22 cellular contexts compared by ENCODE assay signal in the genomic region with DNA sequence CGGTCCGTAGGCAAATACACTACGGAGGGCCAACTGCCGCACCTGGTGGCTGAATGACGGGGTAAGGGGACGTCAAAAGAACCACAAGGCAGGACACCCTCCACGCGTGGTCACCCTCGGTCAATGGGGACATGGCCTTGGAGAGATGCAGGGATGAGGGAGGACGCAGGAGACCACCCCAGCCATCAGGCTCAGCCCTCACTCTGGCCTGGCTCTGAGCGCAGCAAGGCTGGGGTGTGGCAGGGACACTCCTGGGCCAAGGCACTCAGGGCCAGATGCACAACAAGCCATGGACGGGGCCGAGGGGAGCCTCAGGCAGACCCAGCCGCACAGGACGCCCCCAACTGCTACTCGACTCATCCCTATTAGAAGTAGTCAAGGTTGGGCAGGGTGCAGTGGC. TPM values are rescaled to one million over a fixed set of nuclear protein-coding genes. Genes with fewer than 3 reads are reported as not detected.
DNase-seq lines count a peak whose midpoint lies in the region; ATAC-seq, FAIRE-seq and TF ChIP-seq lines count a peak whose summit lies in the region.
"Had no signal": no experiment of that assay in that cellular context is flagged by ENCODE, and none has a peak within 500 bp of the region (broad histone marks: within the 10 kb centered on the region; RNA-seq: fewer than 3 reads in every experiment).

No MANE protein-coding gene starts in this region.

- POLR2A ChIA-PET in IMR-90 (lab: Charles Lee; ENCODE audit: unreplicated experiment): no interaction called here
- POLR2A ChIA-PET in K562 (lab: Yijun Ruan, JAX): no interaction called here
- POLR2A ChIA-PET in HepG2 (lab: Yijun Ruan, JAX): no interaction called here

- no TSS peak for BruUV-seq in IMR-90 (replicated peaks; lab: Mats Ljungman, UMichigan)
- no TSS peak for BruUV-seq in K562 (replicated peaks; lab: Mats Ljungman, UMichigan)
- no TSS peak for BruUV-seq in HepG2 (replicated peaks; lab: Mats Ljungman, UMichigan)

- no peaks in the 10 kb centered on the region for H3K27me3 ChIP-seq in IMR-90 (ENCODE audit: control insufficient read depth, insufficient read depth, low read length)
- H3K27me3 ChIP-seq in K562 (ENCODE audit: control insufficient read depth in 2 of 2, insufficient read depth in 2 of 2, low read length in 2 of 2): no peaks in the 10 kb centered on the region
- no peaks in the 10 kb centered on the region for H3K27me3 ChIP-seq in neuronal stem cell (ENCODE audit: control insufficient read depth in 3 of 3, insufficient read depth in 3 of 3, low read depth in 1 of 3, low read length in 3 of 3)
- no peaks in the 10 kb centered on the region for H3K27me3 ChIP-seq in HepG2 (ENCODE audit: control insufficient read depth in 1 of 2, insufficient read depth in 2 of 2, low read length in 2 of 2)
- H3K27me3 ChIP-seq: BLaER1 treated with 17β-estradiol and CSF1 and Interleukin-3, amounts not matched to agents 10 nM and 100 nM had no signal

- H3K4ac ChIP-seq in IMR-90 (ENCODE audit: low read depth, low read length): no peak overlapping the region
- no peak overlapping the region for H3K4ac ChIP-seq in neuronal stem cell (ENCODE audit: low read length)

- in situ Hi-C loops in IMR-90 (cut with MboI; ENCODE audit: low sequenced_read_pairs) (no loop called here), K562 (cut with MboI) (no loop called here), HepG2 (cut with HindIII; ENCODE audit: extremely low pct_ligation_motif_present, low pct_unique_long_range_greater_than_20kb) (no loop called here)

- H2BK120ac ChIP-seq in IMR-90 (ENCODE audit: low read depth, low read length) (no peak overlapping the region), neuronal stem cell (ENCODE audit: low read depth, low read length) (no peak overlapping the region)

- H3K4me2 ChIP-seq in IMR-90 (ENCODE audit: low read depth, low read length) (no peak overlapping the region), K562 (ENCODE audit: insufficient read depth, low read length) (no peak overlapping the region), neuronal stem cell (ENCODE audit: insufficient read depth, low read length, poor library complexity, severe bottlenecking) (no peak overlapping the region), HepG2 (ENCODE audit: low read depth, low read length) (no peak overlapping the region)
- H3K4me2 ChIP-seq: A549; BLaER1 treated with 17β-estradiol and CSF1 and Interleukin-3, amounts not matched to agents 10 nM and 100 nM had no signal

- TF ChIP-seq POLR2A in IMR-90 (IDR thresholded peaks at IDR 0.05; ENCODE audit: low read depth, low read length) (no peak), K562 (conservative IDR thresholded peaks at IDR 0.05) (no peak), HepG2 (IDR thresholded peaks at IDR 0.05; ENCODE audit: insufficient read depth in 1 of 2, low read depth in 2 of 2, low read length in 2 of 2) (no peak)

- H3K4me3 ChIP-seq in IMR-90 (ENCODE audit: insufficient read depth, low read depth, low read length) (no peak overlapping the region), K562 (no peak overlapping the region), neuronal stem cell (ENCODE audit: low read length in 2 of 2) (peak overlapping the region in 1 of 2 donors; percentile 24), HepG2 (replicated peaks in 1 of 3; ENCODE audit: insufficient read depth in 1 of 3, low read depth in 2 of 3, low read length in 3 of 3) (no peak overlapping the region)
- H3K4me3 ChIP-seq: A549; BLaER1 treated with 17β-estradiol and CSF1 and Interleukin-3, amounts not matched to agents 10 nM and 100 nM had no signal

- H3K79me2 ChIP-seq in K562 (ENCODE audit: control insufficient read depth, insufficient read depth, low read length): no peaks in the 10 kb centered on the region
- H3K79me2 ChIP-seq in HepG2 (ENCODE audit: insufficient read depth, low read length): no peaks in the 10 kb centered on the region

- 98% methylated on average over 8 of the region's 16 CpGs; no CpG with 5 or more reads in 1 of the 2 experiments for WGBS in IMR-90 (ENCODE audit: extremely low coverage in 2 of 2, insufficient read length in 1 of 2), 2 experiments
- 97% methylated on average over 13 of the region's 16 CpGs for WGBS in K562 (ENCODE audit: insufficient coverage, low coverage, missing lambda C conversion rate)
- WGBS in neuronal stem cell (ENCODE audit: extremely low coverage in 2 of 2, insufficient read length in 2 of 2, insufficient replicate concordance in 1 of 2), 2 donors: no CpG with 5 or more reads among the region's 16 CpGs
- 99% methylated on average over 16 of the region's 16 CpGs for WGBS in HepG2 (ENCODE audit: low lambda C conversion rate)

- H4K20me1 ChIP-seq in IMR-90 (ENCODE audit: insufficient read depth, low read length) (peaks cover 10% of the 10 kb centered on the region), K562 (replicated peaks; ENCODE audit: control insufficient read depth, insufficient read depth, low read length) (no peaks in the 10 kb centered on the region; the same call in 1 of the 2 replicates), HepG2 (ENCODE audit: insufficient read depth, low read length) (no peaks in the 10 kb centered on the region)

- H3K9me1 ChIP-seq in IMR-90 (ENCODE audit: insufficient read depth, low read length) (no peaks in the 10 kb centered on the region), K562 (ENCODE audit: control insufficient read depth, insufficient read depth, low read length) (no peaks in the 10 kb centered on the region)

- intact Hi-C loops in Right ventricle myocardium inferior (cut with DNase I): no loop called here
- intact Hi-C loops in left ventricle myocardium superior (cut with micrococcal nuclease): no loop called here
- intact Hi-C loops in IMR-90 (cut with micrococcal nuclease): no loop called here
- intact Hi-C loops in K562 (cut with micrococcal nuclease): no loop called here
- intact Hi-C loops in HepG2 (cut with micrococcal nuclease; ENCODE audit: unreplicated experiment): no loop called here

- H3K14ac ChIP-seq in IMR-90 (replicated peaks; ENCODE audit: low read depth, low read length) (no peak overlapping the region), neuronal stem cell (ENCODE audit: low read length) (peak overlapping the region; percentile 82)

- H3K18ac ChIP-seq in IMR-90 (ENCODE audit: low read depth, low read length) (no peak overlapping the region), neuronal stem cell (ENCODE audit: low read length) (peak overlapping the region; percentile 57)

- H4K91ac ChIP-seq in IMR-90 (ENCODE audit: insufficient read depth, low read depth, low read length): no peak overlapping the region
- no peak overlapping the region for H4K91ac ChIP-seq in neuronal stem cell (ENCODE audit: low read depth, low read length, poor library complexity)

- no peak overlapping the region for H4K5ac ChIP-seq in IMR-90 (ENCODE audit: low read depth, low read length)

- H2BK5ac ChIP-seq in IMR-90 (ENCODE audit: low read depth, low read length, poor library complexity, severe bottlenecking): no peak overlapping the region
- peak overlapping the region; percentile 66 for H2BK5ac ChIP-seq in neuronal stem cell (ENCODE audit: low read length)

- CTCF ChIA-PET in IMR-90 (lab: Yijun Ruan, JAX): no interaction called here
- CTCF ChIA-PET in K562 (lab: Yijun Ruan, JAX; ENCODE audit: low intra/inter-chr PET ratio): no interaction called here
- CTCF ChIA-PET in HepG2 (lab: Yijun Ruan, JAX; ENCODE audit: low intra/inter-chr PET ratio, low total read pairs): no interaction called here

- H3K9ac ChIP-seq in IMR-90 (ENCODE audit: low read depth, low read length) (no peak overlapping the region), K562 (ENCODE audit: insufficient read depth in 1 of 2, low read depth in 2 of 2, low read length in 2 of 2) (peak overlapping the region in 1 of 2 experiments; percentile 45; a peak in 1 of 4 replicates), neuronal stem cell (ENCODE audit: low read depth, low read length, poor library complexity) (no peak overlapping the region), HepG2 (ENCODE audit: insufficient read depth, low read depth, low read length) (no peak overlapping the region)
- H3K9ac ChIP-seq: BLaER1 treated with 17β-estradiol and CSF1 and Interleukin-3, amounts not matched to agents 10 nM and 100 nM had no signal

- DNase-seq in Right ventricle myocardium inferior (ENCODE audit: missing footprints): peak; percentile 23
- DNase-seq in left ventricle myocardium superior: no peak
- no peak for DNase-seq in IMR-90
- DNase-seq in K562 (ENCODE audit: extremely low read depth in 1 of 4, low spot score in 3 of 4): no peak
- no peak for DNase-seq in neuronal stem cell (ENCODE audit: low spot score)
- DNase-seq in HepG2 (ENCODE audit: low spot score): no peak
- no peak for DNase-seq in NK-92 treated with Interleukin-12 subunit alpha and Interleukin-12 subunit beta, amount 100 ng/mL, for 24 hours (lab: John Stamatoyannopoulos, UW)
- DNase-seq: AML-193; Caco-2; Calu3; CD4-positive, alpha-beta T cell; DMS79 treated with DMSO at 0.1 percent for 48 hours; GF-D8 had no signal

- ATAC-seq in Right ventricle myocardium inferior (no peak), left ventricle myocardium superior (no peak), IMR-90 (ENCODE audit: low read depth) (no peak), K562 (no peak), HepG2 (no peak)
- ATAC-seq: A549; CD8-positive, alpha-beta T cell had no signal

- H3K9me3 ChIP-seq in IMR-90 (ENCODE audit: control insufficient read depth, insufficient read depth, low read length) (no peaks in the 10 kb centered on the region), K562 (replicated peaks; ENCODE audit: control insufficient read depth, insufficient read depth, low read depth, low read length) (no peaks in the 10 kb centered on the region), neuronal stem cell (replicated peaks in 1 of 2; ENCODE audit: control insufficient read depth in 2 of 2, insufficient read depth in 1 of 2, low read depth in 1 of 2, low read length in 2 of 2) (peaks cover 0 to 1% of the 10 kb centered on the region in 2 donors), HepG2 (ENCODE audit: low read length) (no peaks in the 10 kb centered on the region)
- H3K9me3 ChIP-seq: A549; BLaER1 treated with 17β-estradiol and CSF1 and Interleukin-3, amounts not matched to agents 10 nM and 100 nM; Caco-2 had no signal

- no peak overlapping the region for H3K56ac ChIP-seq in IMR-90 (ENCODE audit: extremely low read depth, insufficient read depth, low read length)

- H3K27ac ChIP-seq in IMR-90 (ENCODE audit: insufficient read depth, low read length) (no peak overlapping the region), K562 (ENCODE audit: extremely low read depth, low read depth, low read length) (no peak overlapping the region), neuronal stem cell (replicated peaks; ENCODE audit: low read length) (no peak overlapping the region), HepG2 (ENCODE audit: extremely low read length, insufficient read depth, low read length) (no peak overlapping the region)
- H3K27ac ChIP-seq: 22Rv1; A549; BLaER1 treated with 17β-estradiol and CSF1 and Interleukin-3, amounts not matched to agents 10 nM and 100 nM; C4-2B had no signal

- peak overlapping the region; percentile 55 for H2AK9ac ChIP-seq in IMR-90 (replicated peaks; ENCODE audit: low read depth, low read length, poor library complexity)

- no peak overlapping the region for H2BK20ac ChIP-seq in IMR-90 (ENCODE audit: low read depth, low read length)

- H3K79me1 ChIP-seq in IMR-90 (ENCODE audit: low read depth in 1 of 2, low read length in 2 of 2): peaks cover 11 to 39% of the 10 kb centered on the region in 2 experiments; a peak in 2 of 4 replicates
- H3K79me1 ChIP-seq in neuronal stem cell (ENCODE audit: low read depth, low read length): peaks cover 11% of the 10 kb centered on the region

- H3K23ac ChIP-seq in IMR-90 (ENCODE audit: low read depth, low read length) (no peak overlapping the region), neuronal stem cell (ENCODE audit: low read depth, low read length, poor library complexity) (peak overlapping the region; percentile 65)

- H2AK5ac ChIP-seq in IMR-90 (ENCODE audit: low read depth, low read length) (no peak overlapping the region), neuronal stem cell (ENCODE audit: low read depth, low read length) (peak overlapping the region; percentile 43)

- H3K36me3 ChIP-seq in IMR-90 (ENCODE audit: control insufficient read depth, insufficient read depth, low read length) (peaks cover 63% of the 10 kb centered on the region), K562 (ENCODE audit: control insufficient read depth, insufficient read depth, low read length) (peaks cover 72% of the 10 kb centered on the region; the same call in 1 of the 3 replicates), neuronal stem cell (replicated peaks in 1 of 2; ENCODE audit: control insufficient read depth in 2 of 2, insufficient read depth in 2 of 2, low read length in 2 of 2) (peaks cover 17 to 60% of the 10 kb centered on the region in 2 donors), HepG2 (replicated peaks in 1 of 2; ENCODE audit: control insufficient read depth in 1 of 2, insufficient read depth in 2 of 2, low read length in 2 of 2) (peaks cover 15 to 33% of the 10 kb centered on the region in 2 experiments; a peak in 4 of 5 replicates)

- H2BK12ac ChIP-seq in neuronal stem cell (ENCODE audit: low read length): peak overlapping the region; percentile 73

- FAIRE-seq in K562 (lab: Jason Lieb, UNC): no peak
- no peak for FAIRE-seq in HepG2 (lab: Jason Lieb, UNC)
- FAIRE-seq: A549, D721Med, G401.6, GM12892, GM18507 had no signal

- TF ChIP-seq EP300 in K562 (IDR thresholded peaks at IDR 0.05; ENCODE audit: low read length) (no peak), HepG2 (IDR thresholded peaks at IDR 0.05; ENCODE audit: low read depth in 2 of 2, low read length in 2 of 2) (no peak), HepG2 (CRISPR knock-in tag; IDR thresholded peaks at IDR 0.05; ENCODE audit: borderline replicate concordance) (no peak)

- H3K4me1 ChIP-seq in IMR-90 (ENCODE audit: control insufficient read depth, insufficient read depth, low read length): no peaks in the 10 kb centered on the region
- H3K4me1 ChIP-seq in K562 (replicated peaks in 1 of 2; ENCODE audit: control insufficient read depth in 2 of 2, insufficient read depth in 2 of 2, low read length in 2 of 2): peaks cover 0 to 36% of the 10 kb centered on the region in 2 experiments; a peak in 2 of 5 replicates
- H3K4me1 ChIP-seq in neuronal stem cell (ENCODE audit: control insufficient read depth in 2 of 2, insufficient read depth in 1 of 2, low read depth in 1 of 2, low read length in 2 of 2): peaks cover 0 to 1% of the 10 kb centered on the region in 2 donors
- no peaks in the 10 kb centered on the region for H3K4me1 ChIP-seq in HepG2 (ENCODE audit: insufficient read depth, low read length)
- H3K4me1 ChIP-seq: A549; BLaER1 treated with 17β-estradiol and CSF1 and Interleukin-3, amounts not matched to agents 10 nM and 100 nM; Caco-2 had no signal

- TF ChIP-seq RAD21 in IMR-90 (IDR thresholded peaks at IDR 0.05; ENCODE audit: low read length): no peak
- no peak for TF ChIP-seq RAD21 in K562 (CRISPR knock-in tag; conservative IDR thresholded peaks at IDR 0.05 in 1 of 2, IDR thresholded peaks at IDR 0.05 in 1 of 2)
- no peak for TF ChIP-seq RAD21 in HepG2 (CRISPR knock-in tag; IDR thresholded peaks at IDR 0.05)

- dilution Hi-C loops in IMR-90 (cut with HindIII; ENCODE audit: low sequenced_read_pairs, unreplicated experiment): no loop called here

- H4K8ac ChIP-seq in IMR-90 (ENCODE audit: low read depth in 2 of 2, low read length in 2 of 2) (no peak overlapping the region), neuronal stem cell (ENCODE audit: low read depth, low read length) (no peak overlapping the region)

- H2AFZ ChIP-seq in IMR-90 (replicated peaks; ENCODE audit: low read length, poor library complexity) (no peak overlapping the region), K562 (ENCODE audit: low read depth, low read length) (no peak overlapping the region), neuronal stem cell (ENCODE audit: low read length) (no peak overlapping the region), HepG2 (ENCODE audit: low read length) (no peak overlapping the region)

- TF ChIP-seq CTCF in IMR-90 (conservative IDR thresholded peaks at IDR 0.05; ENCODE audit: low read depth, low read length) (no peak), K562 (IDR thresholded peaks at IDR 0.05 in 2 of 3, conservative IDR thresholded peaks at IDR 0.05 in 1 of 3; ENCODE audit: insufficient read depth in 2 of 3, low read depth in 1 of 3, low read length in 3 of 3) (no peak), HepG2 (CRISPR knock-in tag; IDR thresholded peaks at IDR 0.05) (no peak)

- no peak overlapping the region for H2BK15ac ChIP-seq in IMR-90 (ENCODE audit: low read depth, low read length)
- H2BK15ac ChIP-seq in neuronal stem cell (ENCODE audit: low read length): no peak overlapping the region

RNA-seq across cellular contexts. Expression of gene GAK, which starts 36.5 kb away (rescaled TPM):
- total RNA-seq in Right ventricle myocardium inferior: 29.3 TPM
- 29.7 TPM for total RNA-seq in left ventricle myocardium superior
- total RNA-seq in IMR-90 (2012; rRNA removed): 34.4 and 133 TPM in 2 replicates
- 44.6 and 45.1 TPM in 2 replicates for polyA plus RNA-seq in IMR-90 (2012; rRNA removed)
- 43.3 and 53.2 TPM in 2 replicates for polyA plus RNA-seq in IMR-90 (2012; cell fraction: cytosol; rRNA removed)
- 185 and 307 TPM in 2 replicates for polyA plus RNA-seq in IMR-90 (2012; cell fraction: nucleus; rRNA removed; ENCODE audit: low replicate concordance)
- 336 and 571 TPM in 2 replicates for total RNA-seq in K562 (2011; cell fraction: chromatin; rRNA removed; ENCODE audit: low replicate concordance)
- total RNA-seq in K562 (2011; cell fraction: nucleolus; rRNA removed): 202 and 228 TPM in 2 replicates
- 235 and 247 TPM in 2 replicates for total RNA-seq in K562 (2011; cell fraction: nucleoplasm; rRNA removed)
- total RNA-seq in K562 (2014; rRNA removed): 102 and 105 TPM in 2 replicates
- total RNA-seq in K562 (2014; rRNA removed; fragmentation: Illumina TruSeq; extraction: Trizol): 10.4 and 12.6 TPM in 2 replicates
- total RNA-seq in K562 (2015; rRNA removed; fragmentation: Illumina TruSeq; extraction: Trizol): 28.4 and 35.4 TPM in 2 replicates
- total RNA-seq in K562 (2021): 94.1 and 101 TPM in 2 replicates
- 14.9 and 22.4 TPM in 2 replicates for polyA plus RNA-seq in K562 (2011; rRNA removed)
- polyA plus RNA-seq in K562 (2011; cell fraction: cytosol; rRNA removed): 17.2 and 40.3 TPM in 2 replicates
- 79.9 and 106 TPM in 2 replicates for polyA plus RNA-seq in K562 (2011; cell fraction: nucleus; rRNA removed)
- 48.5 and 55.0 TPM in 2 replicates for polyA plus RNA-seq in K562 (2012)
- 16.2 and 38.2 TPM in 2 replicates for polyA plus RNA-seq in K562 (2014; fragmentation: Illumina TruSeq; extraction: Trizol)
- polyA plus RNA-seq in K562 (2014; fragmentation: Nextera tagmentation; extraction: Ambion mirVana): 1 to 10 TPM; 1.3 to 2.1 TPM
- polyA plus RNA-seq in K562 (2014; rRNA removed): 51.9 and 83.2 TPM in 2 replicates
- 51.4 and 78.3 TPM in 2 replicates for polyA minus RNA-seq in K562 (2011; rRNA and poly(A)+ RNA removed)
- polyA minus RNA-seq in K562 (2011; cell fraction: cytosol; rRNA and poly(A)+ RNA removed): 37.3 and 39.5 TPM in 2 replicates
- 43.2 and 50.9 TPM in 2 replicates for polyA minus RNA-seq in K562 (2011; cell fraction: nucleus; rRNA and poly(A)+ RNA removed)
- 35.3 TPM for polyA plus RNA-seq in neuronal stem cell (2013, experiment 1 of 2)
- 34.3 TPM for polyA plus RNA-seq in neuronal stem cell (2013, experiment 2 of 2)
- total RNA-seq in HepG2 (2016; rRNA removed; fragmentation: Illumina TruSeq; extraction: Trizol): 28.0 and 44.3 TPM in 2 replicates
- 9.9 and 11.6 TPM in 2 replicates for total RNA-seq in HepG2 (2016; cell fraction: cytosol; rRNA removed; fragmentation: Illumina TruSeq; extraction: Trizol; ENCODE audit: low read depth)
- 24.5 and 43.0 TPM in 2 replicates for total RNA-seq in HepG2 (2016; cell fraction: insoluble cytoplasmic fraction; rRNA removed; fragmentation: Illumina TruSeq; extraction: Trizol)
- 17.1 and 19.6 TPM in 2 replicates for total RNA-seq in HepG2 (2016; cell fraction: membrane; rRNA removed; fragmentation: Illumina TruSeq; extraction: Trizol)
- 31.0 and 34.6 TPM in 2 replicates for total RNA-seq in HepG2 (2016; cell fraction: nucleus; rRNA removed; fragmentation: Illumina TruSeq; extraction: Trizol)
- polyA plus RNA-seq in HepG2 (2011; rRNA removed): 17.5 and 22.2 TPM in 2 replicates
- polyA plus RNA-seq in HepG2 (2011; cell fraction: cytosol; rRNA removed): 10.0 and 13.8 TPM in 2 replicates
- 116 and 155 TPM in 2 replicates for polyA plus RNA-seq in HepG2 (2011; cell fraction: nucleus; rRNA removed)
- polyA plus RNA-seq in HepG2 (2012): 26.0 and 32.2 TPM in 2 replicates
- polyA plus RNA-seq in HepG2 (2016; cell fraction: cytosol; fragmentation: Illumina TruSeq; extraction: Trizol; ENCODE audit: low read depth): 5.1 and 5.7 TPM in 2 replicates
- 23.9 and 29.6 TPM in 2 replicates for polyA plus RNA-seq in HepG2 (2016; cell fraction: insoluble cytoplasmic fraction; fragmentation: Illumina TruSeq; extraction: Trizol; ENCODE audit: low read depth)
- polyA plus RNA-seq in HepG2 (2016; cell fraction: membrane; fragmentation: Illumina TruSeq; extraction: Trizol; ENCODE audit: low read depth): 12.2 TPM in 2 replicates
- 90.4 and 98.9 TPM in 2 replicates for polyA plus RNA-seq in HepG2 (2016; cell fraction: nucleus; fragmentation: Illumina TruSeq; extraction: Trizol; ENCODE audit: insufficient read depth, low read depth)
- 24.0 and 27.1 TPM in 2 replicates for polyA minus RNA-seq in HepG2 (2011; rRNA and poly(A)+ RNA removed; ENCODE audit: low replicate concordance)
- polyA minus RNA-seq in HepG2 (2011; cell fraction: cytosol; rRNA and poly(A)+ RNA removed): 17.5 and 19.4 TPM in 2 replicates
- 30.3 and 44.2 TPM in 2 replicates for polyA minus RNA-seq in HepG2 (2011; cell fraction: nucleus; rRNA and poly(A)+ RNA removed)

RNA-seq across cellular contexts. Expression of gene TMEM175, which starts 36.7 kb away (rescaled TPM):
- total RNA-seq in Right ventricle myocardium inferior: 17.4 TPM
- 19.8 TPM for total RNA-seq in left ventricle myocardium superior
- 7.7 and 9.2 TPM in 2 replicates for total RNA-seq in IMR-90 (2012; rRNA removed)
- 41.9 and 47.4 TPM in 2 replicates for polyA plus RNA-seq in IMR-90 (2012; rRNA removed)
- polyA plus RNA-seq in IMR-90 (2012; cell fraction: cytosol; rRNA removed): 39.3 and 51.6 TPM in 2 replicates
- 415 and 679 TPM in 2 replicates for polyA plus RNA-seq in IMR-90 (2012; cell fraction: nucleus; rRNA removed; ENCODE audit: low replicate concordance)
- total RNA-seq in K562 (2011; cell fraction: chromatin; rRNA removed; ENCODE audit: low replicate concordance): 55.5 and 132 TPM in 2 replicates
- 80.9 and 84.2 TPM in 2 replicates for total RNA-seq in K562 (2011; cell fraction: nucleolus; rRNA removed)
- 71.0 and 82.0 TPM in 2 replicates for total RNA-seq in K562 (2011; cell fraction: nucleoplasm; rRNA removed)
- 14.9 and 17.7 TPM in 2 replicates for total RNA-seq in K562 (2014; rRNA removed)
- 2.4 and 3.7 TPM in 2 replicates for total RNA-seq in K562 (2014; rRNA removed; fragmentation: Illumina TruSeq; extraction: Trizol)
- total RNA-seq in K562 (2015; rRNA removed; fragmentation: Illumina TruSeq; extraction: Trizol): 9.4 and 9.5 TPM in 2 replicates
- total RNA-seq in K562 (2021): 13.8 and 16.9 TPM in 2 replicates
- 11.4 and 28.9 TPM in 2 replicates for polyA plus RNA-seq in K562 (2011; rRNA removed)
- polyA plus RNA-seq in K562 (2011; cell fraction: cytosol; rRNA removed): 31.2 and 37.1 TPM in 2 replicates
- polyA plus RNA-seq in K562 (2011; cell fraction: nucleus; rRNA removed): 373 and 570 TPM in 2 replicates
- 18.3 and 42.2 TPM in 2 replicates for polyA plus RNA-seq in K562 (2012)
- 8.5 and 21.5 TPM in 2 replicates for polyA plus RNA-seq in K562 (2014; fragmentation: Illumina TruSeq; extraction: Trizol)
- polyA plus RNA-seq in K562 (2014; fragmentation: Nextera tagmentation; extraction: Ambion mirVana): under 1 TPM; 0.13 to 0.18 TPM
- 22.5 and 30.9 TPM in 2 replicates for polyA plus RNA-seq in K562 (2014; rRNA removed)
- 7.2 and 7.6 TPM in 2 replicates for polyA minus RNA-seq in K562 (2011; rRNA and poly(A)+ RNA removed)
- polyA minus RNA-seq in K562 (2011; cell fraction: cytosol; rRNA and poly(A)+ RNA removed): 8.2 and 14.5 TPM in 2 replicates
- 27.3 and 30.2 TPM in 2 replicates for polyA minus RNA-seq in K562 (2011; cell fraction: nucleus; rRNA and poly(A)+ RNA removed)
- 8.0 TPM for polyA plus RNA-seq in neuronal stem cell (2013, experiment 1 of 2)
- 7.7 TPM for polyA plus RNA-seq in neuronal stem cell (2013, experiment 2 of 2)
- 1.6 and 5.1 TPM in 2 replicates for total RNA-seq in HepG2 (2016; rRNA removed; fragmentation: Illumina TruSeq; extraction: Trizol)
- total RNA-seq in HepG2 (2016; cell fraction: cytosol; rRNA removed; fragmentation: Illumina TruSeq; extraction: Trizol; ENCODE audit: low read depth): 1.9 and 3.4 TPM in 2 replicates
- 1.1 and 3.6 TPM in 2 replicates for total RNA-seq in HepG2 (2016; cell fraction: insoluble cytoplasmic fraction; rRNA removed; fragmentation: Illumina TruSeq; extraction: Trizol)
- total RNA-seq in HepG2 (2016; cell fraction: membrane; rRNA removed; fragmentation: Illumina TruSeq; extraction: Trizol): 2.0 and 2.5 TPM in 2 replicates
- total RNA-seq in HepG2 (2016; cell fraction: nucleus; rRNA removed; fragmentation: Illumina TruSeq; extraction: Trizol): 5.8 and 6.7 TPM in 2 replicates
- polyA plus RNA-seq in HepG2 (2011; rRNA removed): 9.9 and 20.1 TPM in 2 replicates
- polyA plus RNA-seq in HepG2 (2011; cell fraction: cytosol; rRNA removed): 6.1 TPM in 2 replicates
- polyA plus RNA-seq in HepG2 (2011; cell fraction: nucleus; rRNA removed): 134 and 138 TPM in 2 replicates
- polyA plus RNA-seq in HepG2 (2012): 7.2 and 10.7 TPM in 2 replicates
- polyA plus RNA-seq in HepG2 (2016; cell fraction: cytosol; fragmentation: Illumina TruSeq; extraction: Trizol; ENCODE audit: low read depth): 1.4 and 3.1 TPM in 2 replicates
- polyA plus RNA-seq in HepG2 (2016; cell fraction: insoluble cytoplasmic fraction; fragmentation: Illumina TruSeq; extraction: Trizol; ENCODE audit: low read depth): 1.9 and 2.6 TPM in 2 replicates
- 1.9 and 2.2 TPM in 2 replicates for polyA plus RNA-seq in HepG2 (2016; cell fraction: membrane; fragmentation: Illumina TruSeq; extraction: Trizol; ENCODE audit: low read depth)
- polyA plus RNA-seq in HepG2 (2016; cell fraction: nucleus; fragmentation: Illumina TruSeq; extraction: Trizol; ENCODE audit: insufficient read depth, low read depth): 19.6 and 19.8 TPM in 2 replicates
- polyA minus RNA-seq in HepG2 (2011; rRNA and poly(A)+ RNA removed; ENCODE audit: low replicate concordance): 15.5 and 17.1 TPM in 2 replicates
- 5.5 and 6.9 TPM in 2 replicates for polyA minus RNA-seq in HepG2 (2011; cell fraction: cytosol; rRNA and poly(A)+ RNA removed)
- 8.6 and 9.7 TPM in 2 replicates for polyA minus RNA-seq in HepG2 (2011; cell fraction: nucleus; rRNA and poly(A)+ RNA removed)
